1 cellular context compared by ENCODE assay signal in genomic region chr18:3245853-3246635, GRCh38.
A peak's percentile ranks its signal among the peaks of the same experiment; 100 is the strongest.
TF ChIP-seq lines count a peak whose summit lies in the region.

No MANE protein-coding gene starts in this region.

TF ChIP-seq in GM12878, 131 proteins besides CTCF, POLR2A, EP300 and RAD21 (continued from another document and continues in another):
- TF ChIP-seq, protein P1, sequence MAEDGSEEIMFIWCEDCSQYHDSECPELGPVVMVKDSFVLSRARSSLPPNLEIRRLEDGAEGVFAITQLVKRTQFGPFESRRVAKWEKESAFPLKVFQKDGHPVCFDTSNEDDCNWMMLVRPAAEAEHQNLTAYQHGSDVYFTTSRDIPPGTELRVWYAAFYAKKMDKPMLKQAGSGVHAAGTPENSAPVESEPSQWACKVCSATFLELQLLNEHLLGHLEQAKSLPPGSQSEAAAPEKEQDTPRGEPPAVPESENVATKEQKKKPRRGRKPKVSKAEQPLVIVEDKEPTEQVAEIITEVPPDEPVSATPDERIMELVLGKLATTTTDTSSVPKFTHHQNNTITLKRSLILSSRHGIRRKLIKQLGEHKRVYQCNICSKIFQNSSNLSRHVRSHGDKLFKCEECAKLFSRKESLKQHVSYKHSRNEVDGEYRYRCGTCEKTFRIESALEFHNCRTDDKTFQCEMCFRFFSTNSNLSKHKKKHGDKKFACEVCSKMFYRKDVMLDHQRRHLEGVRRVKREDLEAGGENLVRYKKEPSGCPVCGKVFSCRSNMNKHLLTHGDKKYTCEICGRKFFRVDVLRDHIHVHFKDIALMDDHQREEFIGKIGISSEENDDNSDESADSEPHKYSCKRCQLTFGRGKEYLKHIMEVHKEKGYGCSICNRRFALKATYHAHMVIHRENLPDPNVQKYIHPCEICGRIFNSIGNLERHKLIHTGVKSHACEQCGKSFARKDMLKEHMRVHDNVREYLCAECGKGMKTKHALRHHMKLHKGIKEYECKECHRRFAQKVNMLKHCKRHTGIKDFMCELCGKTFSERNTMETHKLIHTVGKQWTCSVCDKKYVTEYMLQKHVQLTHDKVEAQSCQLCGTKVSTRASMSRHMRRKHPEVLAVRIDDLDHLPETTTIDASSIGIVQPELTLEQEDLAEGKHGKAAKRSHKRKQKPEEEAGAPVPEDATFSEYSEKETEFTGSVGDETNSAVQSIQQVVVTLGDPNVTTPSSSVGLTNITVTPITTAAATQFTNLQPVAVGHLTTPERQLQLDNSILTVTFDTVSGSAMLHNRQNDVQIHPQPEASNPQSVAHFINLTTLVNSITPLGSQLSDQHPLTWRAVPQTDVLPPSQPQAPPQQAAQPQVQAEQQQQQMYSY (CRISPR knock-in tag; IDR thresholded peaks at IDR 0.05): no peak
- no peak for TF ChIP-seq NFXL1 (IDR thresholded peaks at IDR 0.05; ENCODE audit: borderline replicate concordance)
- no peak for TF ChIP-seq BRCA1 (IDR thresholded peaks at IDR 0.05; ENCODE audit: low read depth, low read length)
- TF ChIP-seq GATAD2B (conservative IDR thresholded peaks at IDR 0.05; ENCODE audit: low read depth): no peak
- TF ChIP-seq MEF2A (IDR thresholded peaks at IDR 0.05; ENCODE audit: insufficient read depth, low read depth, low read length): peak; percentile 61; the same call in 1 of the 2 replicates
- TF ChIP-seq CBFB (IDR thresholded peaks at IDR 0.05; ENCODE audit: low read depth): no peak; the same call in 1 of the 2 replicates
- no peak for TF ChIP-seq IRF3 (IDR thresholded peaks at IDR 0.05)
- no peak for TF ChIP-seq JUNB (IDR thresholded peaks at IDR 0.05)
- 0 out of 2 replicates have a peak, but pooled peaks have one; percentile 18 for TF ChIP-seq ZBTB40 (IDR thresholded peaks at IDR 0.05; ENCODE audit: borderline replicate concordance)
- TF ChIP-seq SMC3 (IDR thresholded peaks at IDR 0.05; ENCODE audit: borderline replicate concordance, low read length): peak; percentile 95
- TF ChIP-seq MXI1 (IDR thresholded peaks at IDR 0.05; ENCODE audit: low read depth, low read length): peak; percentile 70; the same call in 1 of the 2 replicates
- TF ChIP-seq, protein P2, sequence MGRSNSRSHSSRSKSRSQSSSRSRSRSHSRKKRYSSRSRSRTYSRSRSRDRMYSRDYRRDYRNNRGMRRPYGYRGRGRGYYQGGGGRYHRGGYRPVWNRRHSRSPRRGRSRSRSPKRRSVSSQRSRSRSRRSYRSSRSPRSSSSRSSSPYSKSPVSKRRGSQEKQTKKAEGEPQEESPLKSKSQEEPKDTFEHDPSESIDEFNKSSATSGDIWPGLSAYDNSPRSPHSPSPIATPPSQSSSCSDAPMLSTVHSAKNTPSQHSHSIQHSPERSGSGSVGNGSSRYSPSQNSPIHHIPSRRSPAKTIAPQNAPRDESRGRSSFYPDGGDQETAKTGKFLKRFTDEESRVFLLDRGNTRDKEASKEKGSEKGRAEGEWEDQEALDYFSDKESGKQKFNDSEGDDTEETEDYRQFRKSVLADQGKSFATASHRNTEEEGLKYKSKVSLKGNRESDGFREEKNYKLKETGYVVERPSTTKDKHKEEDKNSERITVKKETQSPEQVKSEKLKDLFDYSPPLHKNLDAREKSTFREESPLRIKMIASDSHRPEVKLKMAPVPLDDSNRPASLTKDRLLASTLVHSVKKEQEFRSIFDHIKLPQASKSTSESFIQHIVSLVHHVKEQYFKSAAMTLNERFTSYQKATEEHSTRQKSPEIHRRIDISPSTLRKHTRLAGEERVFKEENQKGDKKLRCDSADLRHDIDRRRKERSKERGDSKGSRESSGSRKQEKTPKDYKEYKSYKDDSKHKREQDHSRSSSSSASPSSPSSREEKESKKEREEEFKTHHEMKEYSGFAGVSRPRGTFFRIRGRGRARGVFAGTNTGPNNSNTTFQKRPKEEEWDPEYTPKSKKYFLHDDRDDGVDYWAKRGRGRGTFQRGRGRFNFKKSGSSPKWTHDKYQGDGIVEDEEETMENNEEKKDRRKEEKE (IDR thresholded peaks at IDR 0.05): no peak
- no peak for TF ChIP-seq MAX (IDR thresholded peaks at IDR 0.05; ENCODE audit: low read depth, low read length)
- TF ChIP-seq CHD4 (IDR thresholded peaks at IDR 0.05): no peak
- no peak; the same call in 1 of the 2 replicates for TF ChIP-seq MTA2 (IDR thresholded peaks at IDR 0.05; ENCODE audit: low read depth)
- no peak for TF ChIP-seq NFIC (IDR thresholded peaks at IDR 0.05; ENCODE audit: low read depth, low read length)
- TF ChIP-seq SMAD1 (IDR thresholded peaks at IDR 0.05; ENCODE audit: low read depth, partially characterized antibody): peak; percentile 25
- TF ChIP-seq, protein P3, sequence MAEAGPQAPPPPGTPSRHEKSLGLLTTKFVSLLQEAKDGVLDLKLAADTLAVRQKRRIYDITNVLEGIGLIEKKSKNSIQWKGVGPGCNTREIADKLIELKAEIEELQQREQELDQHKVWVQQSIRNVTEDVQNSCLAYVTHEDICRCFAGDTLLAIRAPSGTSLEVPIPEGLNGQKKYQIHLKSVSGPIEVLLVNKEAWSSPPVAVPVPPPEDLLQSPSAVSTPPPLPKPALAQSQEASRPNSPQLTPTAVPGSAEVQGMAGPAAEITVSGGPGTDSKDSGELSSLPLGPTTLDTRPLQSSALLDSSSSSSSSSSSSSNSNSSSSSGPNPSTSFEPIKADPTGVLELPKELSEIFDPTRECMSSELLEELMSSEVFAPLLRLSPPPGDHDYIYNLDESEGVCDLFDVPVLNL (IDR thresholded peaks at IDR 0.05; ENCODE audit: low read depth, low read length): no peak
- TF ChIP-seq POLR2AphosphoS2 (IDR thresholded peaks at IDR 0.05; ENCODE audit: low read depth, low read length): no peak
- TF ChIP-seq SMARCA5 (IDR thresholded peaks at IDR 0.05): peak; percentile 96
- TF ChIP-seq, protein P4, sequence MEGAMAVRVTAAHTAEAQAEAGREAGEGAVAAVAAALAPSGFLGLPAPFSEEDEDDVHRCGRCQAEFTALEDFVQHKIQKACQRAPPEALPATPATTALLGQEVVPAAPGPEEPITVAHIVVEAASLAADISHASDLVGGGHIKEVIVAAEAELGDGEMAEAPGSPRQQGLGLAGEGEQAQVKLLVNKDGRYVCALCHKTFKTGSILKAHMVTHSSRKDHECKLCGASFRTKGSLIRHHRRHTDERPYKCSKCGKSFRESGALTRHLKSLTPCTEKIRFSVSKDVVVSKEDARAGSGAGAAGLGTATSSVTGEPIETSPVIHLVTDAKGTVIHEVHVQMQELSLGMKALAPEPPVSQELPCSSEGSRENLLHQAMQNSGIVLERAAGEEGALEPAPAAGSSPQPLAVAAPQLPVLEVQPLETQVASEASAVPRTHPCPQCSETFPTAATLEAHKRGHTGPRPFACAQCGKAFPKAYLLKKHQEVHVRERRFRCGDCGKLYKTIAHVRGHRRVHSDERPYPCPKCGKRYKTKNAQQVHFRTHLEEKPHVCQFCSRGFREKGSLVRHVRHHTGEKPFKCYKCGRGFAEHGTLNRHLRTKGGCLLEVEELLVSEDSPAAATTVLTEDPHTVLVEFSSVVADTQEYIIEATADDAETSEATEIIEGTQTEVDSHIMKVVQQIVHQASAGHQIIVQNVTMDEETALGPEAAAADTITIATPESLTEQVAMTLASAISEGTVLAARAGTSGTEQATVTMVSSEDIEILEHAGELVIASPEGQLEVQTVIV (IDR thresholded peaks at IDR 0.05; ENCODE audit: borderline replicate concordance, partially characterized antibody): no peak
- no peak for TF ChIP-seq ZBED1 (IDR thresholded peaks at IDR 0.05; ENCODE audit: borderline replicate concordance)
- no peak for TF ChIP-seq HDAC6 (IDR thresholded peaks at IDR 0.05; ENCODE audit: unreplicated experiment)
- TF ChIP-seq DPF2 (IDR thresholded peaks at IDR 0.05): 0 out of 2 replicates have a peak, but pooled peaks have one; percentile 14
- TF ChIP-seq RFX5 (IDR thresholded peaks at IDR 0.05; ENCODE audit: low read depth, low read length): no peak
- TF ChIP-seq, protein P5, sequence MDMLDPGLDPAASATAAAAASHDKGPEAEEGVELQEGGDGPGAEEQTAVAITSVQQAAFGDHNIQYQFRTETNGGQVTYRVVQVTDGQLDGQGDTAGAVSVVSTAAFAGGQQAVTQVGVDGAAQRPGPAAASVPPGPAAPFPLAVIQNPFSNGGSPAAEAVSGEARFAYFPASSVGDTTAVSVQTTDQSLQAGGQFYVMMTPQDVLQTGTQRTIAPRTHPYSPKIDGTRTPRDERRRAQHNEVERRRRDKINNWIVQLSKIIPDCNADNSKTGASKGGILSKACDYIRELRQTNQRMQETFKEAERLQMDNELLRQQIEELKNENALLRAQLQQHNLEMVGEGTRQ (IDR thresholded peaks at IDR 0.05; ENCODE audit: borderline replicate concordance, low read depth, low read length): no peak
- no peak for TF ChIP-seq ASH2L (IDR thresholded peaks at IDR 0.05; ENCODE audit: borderline replicate concordance, low read depth)
- TF ChIP-seq, protein P6, sequence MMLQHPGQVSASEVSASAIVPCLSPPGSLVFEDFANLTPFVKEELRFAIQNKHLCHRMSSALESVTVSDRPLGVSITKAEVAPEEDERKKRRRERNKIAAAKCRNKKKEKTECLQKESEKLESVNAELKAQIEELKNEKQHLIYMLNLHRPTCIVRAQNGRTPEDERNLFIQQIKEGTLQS (IDR thresholded peaks at IDR 0.05; ENCODE audit: borderline replicate concordance, extremely low read depth, low read depth, low read length): no peak
- TF ChIP-seq HDGF (IDR thresholded peaks at IDR 0.05): peak; percentile 38; the same call in 1 of the 2 replicates
- 0 out of 2 replicates have a peak, but pooled peaks have one; percentile 24 for TF ChIP-seq RELB (IDR thresholded peaks at IDR 0.05; ENCODE audit: low read depth)
- no peak for TF ChIP-seq SIN3A (IDR thresholded peaks at IDR 0.05; ENCODE audit: low read depth, low read length)
- peak; percentile 70; the same call in 1 of the 2 replicates for TF ChIP-seq MTA3 (IDR thresholded peaks at IDR 0.05; ENCODE audit: borderline replicate concordance, low read length)
- TF ChIP-seq RAD51 (IDR thresholded peaks at IDR 0.05): no peak
- peak; percentile 77 for TF ChIP-seq EED (IDR thresholded peaks at IDR 0.05; ENCODE audit: low read depth)
- no peak for TF ChIP-seq KLF5 (IDR thresholded peaks at IDR 0.05; ENCODE audit: partially characterized antibody)
- peak; percentile 8 to 39; a peak in 2 of 4 replicates for TF ChIP-seq IKZF2 (IDR thresholded peaks at IDR 0.05)
- no peak for TF ChIP-seq NKRF (conservative IDR thresholded peaks at IDR 0.05)
- TF ChIP-seq CREB1 (IDR thresholded peaks at IDR 0.05; ENCODE audit: low read depth): no peak
- TF ChIP-seq RUNX3 (IDR thresholded peaks at IDR 0.05; ENCODE audit: low read length): peak; percentile 72
